8 cellular contexts compared by ENCODE assay signal in genomic region chr2:219229375-219230200, GRCh38. TPM values are rescaled to one million over a fixed set of nuclear protein-coding genes. Genes with fewer than 3 reads are reported as not detected.
DNase-seq lines count a peak whose midpoint lies in the region; ATAC-seq and TF ChIP-seq lines count a peak whose summit lies in the region.

A gene with protein sequence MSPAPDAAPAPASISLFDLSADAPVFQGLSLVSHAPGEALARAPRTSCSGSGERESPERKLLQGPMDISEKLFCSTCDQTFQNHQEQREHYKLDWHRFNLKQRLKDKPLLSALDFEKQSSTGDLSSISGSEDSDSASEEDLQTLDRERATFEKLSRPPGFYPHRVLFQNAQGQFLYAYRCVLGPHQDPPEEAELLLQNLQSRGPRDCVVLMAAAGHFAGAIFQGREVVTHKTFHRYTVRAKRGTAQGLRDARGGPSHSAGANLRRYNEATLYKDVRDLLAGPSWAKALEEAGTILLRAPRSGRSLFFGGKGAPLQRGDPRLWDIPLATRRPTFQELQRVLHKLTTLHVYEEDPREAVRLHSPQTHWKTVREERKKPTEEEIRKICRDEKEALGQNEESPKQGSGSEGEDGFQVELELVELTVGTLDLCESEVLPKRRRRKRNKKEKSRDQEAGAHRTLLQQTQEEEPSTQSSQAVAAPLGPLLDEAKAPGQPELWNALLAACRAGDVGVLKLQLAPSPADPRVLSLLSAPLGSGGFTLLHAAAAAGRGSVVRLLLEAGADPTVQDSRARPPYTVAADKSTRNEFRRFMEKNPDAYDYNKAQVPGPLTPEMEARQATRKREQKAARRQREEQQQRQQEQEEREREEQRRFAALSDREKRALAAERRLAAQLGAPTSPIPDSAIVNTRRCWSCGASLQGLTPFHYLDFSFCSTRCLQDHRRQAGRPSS (plus strand): TSS chr2:219229806. CDS start chr2:219230258, 452 bp downstream.
A gene with protein sequence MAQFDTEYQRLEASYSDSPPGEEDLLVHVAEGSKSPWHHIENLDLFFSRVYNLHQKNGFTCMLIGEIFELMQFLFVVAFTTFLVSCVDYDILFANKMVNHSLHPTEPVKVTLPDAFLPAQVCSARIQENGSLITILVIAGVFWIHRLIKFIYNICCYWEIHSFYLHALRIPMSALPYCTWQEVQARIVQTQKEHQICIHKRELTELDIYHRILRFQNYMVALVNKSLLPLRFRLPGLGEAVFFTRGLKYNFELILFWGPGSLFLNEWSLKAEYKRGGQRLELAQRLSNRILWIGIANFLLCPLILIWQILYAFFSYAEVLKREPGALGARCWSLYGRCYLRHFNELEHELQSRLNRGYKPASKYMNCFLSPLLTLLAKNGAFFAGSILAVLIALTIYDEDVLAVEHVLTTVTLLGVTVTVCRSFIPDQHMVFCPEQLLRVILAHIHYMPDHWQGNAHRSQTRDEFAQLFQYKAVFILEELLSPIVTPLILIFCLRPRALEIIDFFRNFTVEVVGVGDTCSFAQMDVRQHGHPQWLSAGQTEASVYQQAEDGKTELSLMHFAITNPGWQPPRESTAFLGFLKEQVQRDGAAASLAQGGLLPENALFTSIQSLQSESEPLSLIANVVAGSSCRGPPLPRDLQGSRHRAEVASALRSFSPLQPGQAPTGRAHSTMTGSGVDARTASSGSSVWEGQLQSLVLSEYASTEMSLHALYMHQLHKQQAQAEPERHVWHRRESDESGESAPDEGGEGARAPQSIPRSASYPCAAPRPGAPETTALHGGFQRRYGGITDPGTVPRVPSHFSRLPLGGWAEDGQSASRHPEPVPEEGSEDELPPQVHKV (minus strand): TSS chr2:219229636. CDS start chr2:219228024, 1,612 bp downstream.

- peak within 1 kb of the TSS; percentile 56 to 79 (median 73) for H3K4me3 ChIP-seq in spleen

- 0 to 1% (median 0%) methylated on average over 34 to 73 of the region's 73 CpGs for WGBS in spleen, 5 donors

- no peaks in the 10 kb centered on the region for H3K9me3 ChIP-seq in spleen

- ATAC-seq in GM19023 (IDR thresholded peaks at IDR 0.05; ENCODE audit: unreplicated experiment) (peak; percentile 98), HG03280 (IDR thresholded peaks at IDR 0.05; ENCODE audit: unreplicated experiment) (peak; percentile 96)

- peak in 5 of 11 experiments; percentile 15 to 31 (median 27) for TF ChIP-seq CTCF in spleen (IDR thresholded peaks at IDR 0.05 in 8 of 11, conservative IDR thresholded peaks at IDR 0.05 in 3 of 11)

- peaks cover 18 to 74% (median 50%) of the 10 kb centered on the region in 6 donors for H3K4me1 ChIP-seq in spleen

- H3K36me3 ChIP-seq in spleen: peaks cover 0 to 69% (median 48%) of the 10 kb centered on the region in 6 donors

- peak within 1 kb of the TSS; percentile 88 to 99 (median 97) for H3K27ac ChIP-seq in spleen

- intact Hi-C loops in spleen (cut with DNase I; ENCODE audit: low total_unique reads): loop anchor here (5.0 kb wide), 1 partner anchor 48 kb away; the partner anchor contains the start of gene DNAJB2

- peak in 2 of 3 donors; percentile 69 to 84 for TF ChIP-seq POLR2A in spleen (IDR thresholded peaks at IDR 0.05)

- peak; percentile 98 for DNase-seq in AG08396 (ENCODE audit: low spot score)
- peak; percentile 97 for DNase-seq in NCI-H345 treated with DMSO at 0.1 percent for 48 hours (lab: John Stamatoyannopoulos, UW; ENCODE audit: unreplicated experiment)
- DNase-seq in activated CD4-positive, CD25-positive, alpha-beta regulatory T cell (lab: John Stamatoyannopoulos, UW): peak; percentile 90 to 96 (median 94)
- peak; percentile 99 for DNase-seq in central memory CD4-positive, alpha-beta T cell
- DNase-seq in inferior parietal cortex (ENCODE audit: extremely low spot score): peak; percentile 98
- DNase-seq in spleen: peak; percentile 100

- H3K27me3 ChIP-seq in spleen (replicated peaks in 1 of 7): no peaks in the 10 kb centered on the region

RNA-seq across cellular contexts. Expression of the first gene that starts in this region (rescaled TPM):
- total RNA-seq in spleen: 100 to 1,000 TPM in 1 of 7 donors, 10 to 100 TPM in 6; 68.3 to 141 (median 74.0) TPM
- 10 to 100 TPM; 30.5 to 70.2 (median 54.7) TPM for polyA plus RNA-seq in spleen

RNA-seq across cellular contexts. Expression of the second gene that starts in this region (rescaled TPM):
- total RNA-seq in spleen: 10 to 100 TPM; 34.7 to 68.2 (median 47.2) TPM
- polyA plus RNA-seq in spleen: 10 to 100 TPM in 2 of 3 donors, 1 to 10 TPM in 1; 9.4 to 13.8 (median 12.6) TPM

Comparison
In these comparisons a context has a peak if more than half of its experiments do, and no peak if none do; other contexts are left out.
1. Peak in every context shown above with its lines: DNase-seq, ATAC-seq, H3K4me3 ChIP-seq and H3K27ac ChIP-seq.